Comparison of ENCODE assay signal across 8 cellular contexts in the genomic region with DNA sequence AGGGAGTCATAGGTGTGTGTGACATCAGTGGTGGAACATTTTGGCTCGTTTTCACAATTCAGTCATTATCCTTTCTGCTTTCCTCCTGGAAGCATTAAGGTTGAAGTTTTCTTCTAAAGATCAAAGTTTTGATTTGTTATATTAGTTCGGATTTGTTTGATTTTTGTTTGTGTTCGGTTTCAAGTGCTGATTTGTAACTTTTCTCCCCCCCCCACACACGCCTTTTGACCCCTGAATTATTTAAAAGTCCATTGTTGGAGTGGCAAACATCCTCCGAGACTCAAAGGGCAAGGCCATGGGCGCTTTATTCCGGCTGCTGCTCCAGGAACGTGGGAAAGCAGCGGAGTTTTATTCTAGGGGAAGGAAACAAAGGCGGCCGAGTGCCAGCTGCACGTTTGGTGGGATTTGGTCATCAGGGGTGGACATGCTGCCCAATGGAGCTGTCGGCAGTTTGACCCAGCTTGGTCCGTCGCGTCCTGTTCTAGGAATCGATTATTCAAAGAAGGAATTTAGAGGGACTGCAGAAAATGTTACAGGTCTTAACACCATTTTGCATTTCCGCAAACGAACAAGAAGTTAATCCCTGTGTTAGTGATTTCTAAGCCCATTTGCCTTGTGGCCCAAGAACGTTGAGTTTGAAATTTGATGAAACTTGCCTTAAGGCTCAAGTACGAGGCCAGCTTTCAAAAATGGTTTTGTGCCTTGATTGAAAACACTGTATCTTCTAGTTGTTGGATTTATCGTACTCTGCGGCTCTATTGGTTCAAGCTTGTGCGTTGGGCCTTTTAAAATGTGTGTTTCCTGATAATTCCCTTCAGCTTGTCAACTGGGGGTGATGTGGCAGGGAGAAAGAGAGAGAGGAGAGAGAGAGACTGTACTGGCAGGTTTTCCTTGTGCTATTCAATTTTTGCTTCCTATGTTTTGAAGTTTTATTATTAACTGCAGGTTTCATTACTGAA. TPM values are rescaled to one million over a fixed set of nuclear protein-coding genes. Genes with fewer than 3 reads are reported as not detected.
DNase-seq lines count a peak whose midpoint lies in the region; ATAC-seq and TF ChIP-seq lines count a peak whose summit lies in the region.

No MANE protein-coding gene starts in this region.

- H3K36me3 ChIP-seq in mammary epithelial cell (ENCODE audit: insufficient read depth, low read length), result no peaks in the 10 kb centered on the region

- peak overlapping the region; percentile 59 for H3K4me2 ChIP-seq in mammary epithelial cell (ENCODE audit: insufficient read depth, low read depth, low read length)

- H3K79me2 ChIP-seq in mammary epithelial cell (ENCODE audit: insufficient read depth, low read length), result peaks cover 52% of the 10 kb centered on the region

- H3K4me1 ChIP-seq in mammary epithelial cell (ENCODE audit: insufficient read depth, low read length), result no peaks in the 10 kb centered on the region

- TSS peak; percentile 64 for BruUV-seq in mammary epithelial cell (replicated peaks; lab: Mats Ljungman, UMichigan)

- 27% methylated on average over 24 of the region's 24 CpGs for WGBS in mammary epithelial cell (ENCODE audit: low coverage, missing lambda C conversion rate)

- peak; percentile 41 for DNase-seq in G401 (ENCODE audit: low spot score)
- DNase-seq in NCI-H1092 treated with DMSO at 0.1 percent for 48 hours (lab: John Stamatoyannopoulos, UW), result peak; percentile 58
- peak; percentile 12 for DNase-seq in mammary epithelial cell
- DNase-seq in kidney tubule cell (ENCODE audit: low spot score), result peak; percentile 32
- no peak for DNase-seq in DMS153 (lab: John Stamatoyannopoulos, UW)

- H3K9me3 Mint-ChIP-seq in stimulated activated naive CD8-positive, alpha-beta T cell treated with anti-CD3 and anti-CD28 coated beads, Interleukin-15, Interleukin-2, amounts not matched to agents 100 ng/mL and 50 ng/mL, for 24 hours, result no peaks in the 10 kb centered on the region

- CTCF ChIA-PET in mammary epithelial cell (lab: Charles Lee; ENCODE audit: low non-redundant PET), result no interaction called here

- dilution Hi-C loops in mammary epithelial cell (cut with HindIII; ENCODE audit: low sequenced_read_pairs), result no loop called here

- H3K4me3 Mint-ChIP-seq in stimulated activated naive CD8-positive, alpha-beta T cell treated with anti-CD3 and anti-CD28 coated beads, Interleukin-15, Interleukin-2, amounts not matched to agents 100 ng/mL and 50 ng/mL, for 24 hours, result peak overlapping the region; percentile 96

- intact Hi-C loops in mammary epithelial cell (cut with micrococcal nuclease), result loop anchor here (1.0 to 10.0 kb wide), 3 partner anchors 39 to 351 kb away; a partner anchor contains a TSS

- H3K9ac ChIP-seq in mammary epithelial cell (ENCODE audit: insufficient read depth, low read length), result peak overlapping the region; percentile 75

- H3K4me3 ChIP-seq in mammary epithelial cell (replicated peaks in 1 of 3; ENCODE audit: insufficient read depth in 1 of 3, low read depth in 2 of 3, low read length in 3 of 3), result peak overlapping the region; percentile 62 to 71 (median 70)

- no peaks in the 10 kb centered on the region for H3K27me3 Mint-ChIP-seq in stimulated activated naive CD8-positive, alpha-beta T cell treated with anti-CD3 and anti-CD28 coated beads, Interleukin-15, Interleukin-2, amounts not matched to agents 100 ng/mL and 50 ng/mL, for 24 hours

- peaks cover 38% of the 10 kb centered on the region for H3K4me1 Mint-ChIP-seq in stimulated activated naive CD8-positive, alpha-beta T cell treated with anti-CD3 and anti-CD28 coated beads, Interleukin-15, Interleukin-2, amounts not matched to agents 100 ng/mL and 50 ng/mL, for 24 hours (ENCODE audit: low read depth)

- peak overlapping the region; percentile 71 for H2AFZ ChIP-seq in mammary epithelial cell (ENCODE audit: low read depth, low read length)

- H3K27ac Mint-ChIP-seq in stimulated activated naive CD8-positive, alpha-beta T cell treated with anti-CD3 and anti-CD28 coated beads, Interleukin-15, Interleukin-2, amounts not matched to agents 100 ng/mL and 50 ng/mL, for 24 hours, result peak overlapping the region; percentile 86

- H3K9me3 ChIP-seq in mammary epithelial cell (replicated peaks; ENCODE audit: insufficient read depth, low read length), result no peaks in the 10 kb centered on the region

- H3K27ac ChIP-seq in mammary epithelial cell (ENCODE audit: insufficient read depth, low read depth, low read length), result peak overlapping the region; percentile 47

- peaks cover 5% of the 10 kb centered on the region for H3K36me3 Mint-ChIP-seq in stimulated activated naive CD8-positive, alpha-beta T cell treated with anti-CD3 and anti-CD28 coated beads, Interleukin-15, Interleukin-2, amounts not matched to agents 100 ng/mL and 50 ng/mL, for 24 hours (ENCODE audit: low read depth)

- TF ChIP-seq CTCF in mammary epithelial cell (conservative IDR thresholded peaks at IDR 0.05 in 1 of 2, IDR thresholded peaks at IDR 0.05 in 1 of 2; ENCODE audit: extremely low read depth in 1 of 2, insufficient read depth in 1 of 2, low read depth in 1 of 2, low read length in 2 of 2), result no peak

- in situ Hi-C loops in G401 (cut with HindIII; ENCODE audit: low sequenced_read_pairs), result no loop called here
- in situ Hi-C loops in mammary epithelial cell (cut with MboI; ENCODE audit: low sequenced_read_pairs in 2 of 2), result loop anchor here in 1 of 2 donors (25.0 kb wide), 1 partner anchor 271 kb away; a partner anchor contains a TSS

- ATAC-seq in HG03457 (IDR thresholded peaks at IDR 0.05; ENCODE audit: unreplicated experiment), result no peak
- no peak for ATAC-seq in HG02852 (IDR thresholded peaks at IDR 0.05; ENCODE audit: unreplicated experiment)

- no peaks in the 10 kb centered on the region for H3K27me3 ChIP-seq in mammary epithelial cell (ENCODE audit: insufficient read depth, low read length)

- no peaks in the 10 kb centered on the region for H4K20me1 ChIP-seq in mammary epithelial cell (ENCODE audit: insufficient read depth, low read length)

RNA-seq across cellular contexts. Expression of a gene that starts 0.6 kb away (rescaled TPM):
- 3.4 and 6.3 TPM in 2 replicates for total RNA-seq in G401 (2014; rRNA removed; shearing (Covaris generic))
- 1 to 10 TPM; 6.0 to 9.5 TPM for total RNA-seq in mammary epithelial cell
- polyA plus RNA-seq in mammary epithelial cell, result 3.5 TPM
- polyA minus RNA-seq in mammary epithelial cell, result 7.2 TPM
